Comparison of ENCODE assay signal across 15 cellular contexts in genomic region chr3:186986406-186986805, GRCh38. TPM values are rescaled to one million over a fixed set of nuclear protein-coding genes. Genes with fewer than 3 reads are reported as not detected.
DNase-seq lines count a peak whose midpoint lies in the region; ATAC-seq and TF ChIP-seq lines count a peak whose summit lies in the region.
"Had no signal": no experiment of that assay in that cellular context is flagged by ENCODE, and none has a peak within 500 bp of the region (broad histone marks: within the 10 kb centered on the region; RNA-seq: fewer than 3 reads in every experiment).

No MANE protein-coding gene starts in this region.

- peaks cover 0 to 65% (median 33%) of the 10 kb centered on the region in 12 donors for H3K4me1 ChIP-seq in heart left ventricle
- peaks cover 11% of the 10 kb centered on the region for H3K4me1 ChIP-seq in right cardiac atrium (ENCODE audit: control insufficient read depth, insufficient read depth, low read length)
- peaks cover 0 to 14% (median 0%) of the 10 kb centered on the region in 4 donors for H3K4me1 ChIP-seq in transverse colon

- no peak for TF ChIP-seq EP300 in transverse colon (IDR thresholded peaks at IDR 0.05; ENCODE audit: low read depth)

- peak in 1 of 4 donors; percentile 18 for ATAC-seq in heart left ventricle
- ATAC-seq in Right ventricle myocardium inferior: no peak
- no peak for ATAC-seq in right cardiac atrium
- no peak for ATAC-seq in HG03139 (IDR thresholded peaks at IDR 0.05; ENCODE audit: unreplicated experiment)

- no peak for DNase-seq in heart left ventricle
- no peak for DNase-seq in Right ventricle myocardium inferior (ENCODE audit: missing footprints)
- peak; percentile 13 for DNase-seq in SK-MEL-5 (ENCODE audit: low read depth, low spot score)
- DNase-seq in right cardiac atrium: no peak
- no peak for DNase-seq in transverse colon
- no peak for DNase-seq in NCI-H2171 treated with DMSO at 0.1 percent for 48 hours (lab: John Stamatoyannopoulos, UW)
- no peak for DNase-seq in DMS114 treated with DMSO at 0.1 percent for 48 hours (lab: John Stamatoyannopoulos, UW; ENCODE audit: unreplicated experiment)
- DNase-seq: activated CD4-positive, alpha-beta T cell treated with anti-CD3 and anti-CD28 coated beads, Interleukin-2, amount 50 U/mL, for 1 hour; activated effector memory CD4-positive, alpha-beta T cell treated with anti-CD3 and anti-CD28 coated beads, Interleukin-2, amount 50 U/mL, for 16 hours; central memory CD4-positive, alpha-beta T cell; DMS79; NCI-H2081 treated with DMSO at 0.1 percent for 48 hours; NK-92 treated with Interleukin-12 subunit alpha and Interleukin-12 subunit beta, amount 100 ng/mL, for 24 hours; stimulated activated CD4-positive, alpha-beta T cell treated with anti-CD3 and anti-CD28 coated beads, Interleukin-12 subunit alpha, Interleukin-12 subunit beta, amount 100 ng/mL, for 4 hours had no signal

- H3K27me3 ChIP-seq in heart left ventricle (no peaks in the 10 kb centered on the region), right cardiac atrium (ENCODE audit: control insufficient read depth, insufficient read depth) (no peaks in the 10 kb centered on the region), transverse colon (no peaks in the 10 kb centered on the region)

- H3K27ac ChIP-seq in heart left ventricle (peak overlapping the region in 11 of 12 donors; percentile 6 to 86 (median 47)), right cardiac atrium (ENCODE audit: low read length) (peak overlapping the region; percentile 43), transverse colon (peak overlapping the region; percentile 35 to 53 (median 45))

- TF ChIP-seq POLR2A in heart left ventricle (IDR thresholded peaks at IDR 0.05): no peak
- TF ChIP-seq POLR2A in transverse colon (IDR thresholded peaks at IDR 0.05): no peak

- H3K36me3 ChIP-seq in heart left ventricle: peaks cover 0 to 24% (median 6%) of the 10 kb centered on the region in 9 donors
- H3K36me3 ChIP-seq in transverse colon: no peaks in the 10 kb centered on the region

- TF ChIP-seq CTCF in heart left ventricle (IDR thresholded peaks at IDR 0.05) (no peak), transverse colon (IDR thresholded peaks at IDR 0.05) (no peak)

- in situ Hi-C loops in SK-MEL-5 (cut with HindIII; ENCODE audit: low pct_unique_long_range_greater_than_20kb, low sequenced_read_pairs) (no loop called here), transverse colon (cut with MboI; ENCODE audit: low pct_ligation_motif_present in 1 of 4, low pct_unique_long_range_greater_than_20kb in 1 of 4, low sequenced_read_pairs in 3 of 4) (no loop called here)

- H3K4me3 ChIP-seq in heart left ventricle: no peak overlapping the region
- no peak overlapping the region for H3K4me3 ChIP-seq in right cardiac atrium (ENCODE audit: low read length)
- H3K4me3 ChIP-seq in transverse colon: no peak overlapping the region

- WGBS in heart left ventricle, 4 donors: 57 to 71% (median 66%) methylated on average over 8 of the region's 8 CpGs
- 71% methylated on average over 8 of the region's 8 CpGs for WGBS in right cardiac atrium
- 75 to 81% methylated on average over 8 of the region's 8 CpGs for WGBS in transverse colon (ENCODE audit: low coverage in 1 of 2), 2 donors

- H3K9me3 ChIP-seq in heart left ventricle (no peaks in the 10 kb centered on the region), right cardiac atrium (ENCODE audit: control insufficient read depth, low read length) (no peaks in the 10 kb centered on the region), transverse colon (no peaks in the 10 kb centered on the region)

- intact Hi-C loops in heart left ventricle (cut with DNase I): loop anchor here in 1 of 10 donors (10.0 kb wide), 1 partner anchor 178 kb away; no protein-coding TSS in a partner anchor
- intact Hi-C loops in Right ventricle myocardium inferior (cut with DNase I): no loop called here
- intact Hi-C loops in right cardiac atrium (cut with DNase I): no loop called here
- intact Hi-C loops in transverse colon (cut with DNase I; ENCODE audit: low total_unique reads): no loop called here

RNA-seq across cellular contexts. Expression of gene ST6GAL1, which starts 56.1 kb away (rescaled TPM):
- total RNA-seq in heart left ventricle (100 to 1,000 TPM in 1 of 9 donors, 10 to 100 TPM in 8; 56.2 to 120 (median 72.5) TPM), Right ventricle myocardium inferior (77.1 TPM), right cardiac atrium (10 to 100 TPM; 63.3 to 69.2 (median 65.7) TPM), transverse colon (10 to 100 TPM; 22.4 to 50.5 (median 31.2) TPM)
- polyA plus RNA-seq in heart left ventricle (10 to 100 TPM; 19.4 to 69.9 TPM), right cardiac atrium (25.2 TPM)
- total RNA-seq in SK-MEL-5 (2014; rRNA removed; shearing (Covaris generic)): 41.0 and 43.5 TPM in 2 replicates
- polyA plus RNA-seq in SK-MEL-5 (2015; cell fraction: cytosol; rRNA removed): 87.5 and 116 TPM in 2 replicates
- polyA plus RNA-seq in SK-MEL-5 (2015; cell fraction: nucleus; rRNA removed): 65.1 and 94.1 TPM in 2 replicates
